1 cellular context compared by ENCODE assay signal in the genomic region with DNA sequence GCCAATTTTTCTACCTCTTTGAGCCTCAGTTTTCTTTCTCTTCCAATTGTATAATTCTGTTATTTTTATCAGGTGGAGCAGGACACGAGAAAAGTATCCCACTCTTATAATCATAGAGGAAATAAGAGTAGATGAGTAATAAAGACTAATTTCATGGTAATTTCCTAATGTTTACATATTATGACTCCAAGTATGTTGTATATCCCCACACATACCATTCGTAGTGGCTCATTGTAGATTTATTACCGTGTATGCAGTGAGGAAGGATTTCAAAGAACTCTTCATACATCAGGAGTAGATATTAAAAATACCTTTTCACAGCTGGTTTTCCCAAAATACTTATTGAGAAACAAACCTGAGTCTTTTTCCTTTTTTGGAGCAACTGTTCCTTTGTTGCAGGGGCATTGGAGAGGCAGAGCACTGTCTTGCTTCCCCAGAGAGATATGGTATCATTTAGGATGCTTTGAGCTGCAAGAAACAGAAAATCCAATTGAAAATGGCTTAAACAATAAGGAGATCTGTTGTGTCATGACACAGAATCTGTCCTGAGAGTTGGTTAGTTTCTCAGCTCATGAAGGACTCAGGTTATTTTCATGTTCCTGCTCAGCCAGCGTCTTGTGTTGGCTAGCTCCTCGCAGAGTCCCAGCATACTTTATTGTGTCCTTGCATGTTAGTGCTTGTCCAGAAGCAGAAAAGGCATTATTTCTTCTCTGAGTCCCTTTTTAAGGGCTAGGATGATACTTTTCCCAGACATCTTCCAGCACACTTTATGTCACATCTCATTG.
TF ChIP-seq lines count a peak whose summit lies in the region.

No MANE protein-coding gene starts in this region.

TF ChIP-seq in SK-N-SH, 30 proteins besides CTCF, POLR2A, EP300 and RAD21 (continued from another document):
- TF ChIP-seq RFX5 (IDR thresholded peaks at IDR 0.05; ENCODE audit: low read length) (no peak), TEAD4 (IDR thresholded peaks at IDR 0.05; ENCODE audit: borderline replicate concordance, insufficient read depth) (no peak), MAX (IDR thresholded peaks at IDR 0.05; ENCODE audit: low read depth) (no peak), SMC3 (IDR thresholded peaks at IDR 0.05; ENCODE audit: low read depth, low read length) (no peak), TAF1 (IDR thresholded peaks at IDR 0.05; ENCODE audit: borderline replicate concordance, low read depth, low read length) (no peak), MXI1 (IDR thresholded peaks at IDR 0.05; ENCODE audit: low read depth, low read length) (no peak), MEF2A (IDR thresholded peaks at IDR 0.05; ENCODE audit: borderline replicate concordance, low read depth) (no peak), FOXJ3 (CRISPR knock-in tag; IDR thresholded peaks at IDR 0.05) (no peak)
